Comparison of ENCODE assay signal across 17 cellular contexts in the genomic region with DNA sequence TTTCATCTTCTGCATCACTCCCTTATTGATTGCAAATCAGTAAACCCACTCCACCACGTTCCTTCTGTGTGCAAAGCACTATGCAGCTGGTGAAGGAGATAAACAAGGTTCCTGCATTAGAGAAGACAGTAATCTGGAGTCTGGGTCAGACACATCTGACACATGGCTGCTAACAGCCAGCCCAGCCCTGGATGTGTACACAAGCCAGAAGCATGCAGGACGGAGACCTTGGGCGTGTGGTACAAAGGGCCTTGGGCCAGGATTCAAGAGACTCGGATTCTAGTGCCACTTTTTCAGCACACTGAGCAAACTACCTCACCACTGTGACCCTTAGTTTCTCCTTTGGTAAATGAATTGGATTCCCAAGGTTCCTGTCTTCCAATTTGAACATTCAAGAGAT.
"Had no signal": no experiment of that assay in that cellular context is flagged by ENCODE, and none has a peak within 500 bp of the region (broad histone marks: within the 10 kb centered on the region; RNA-seq: fewer than 3 reads in every experiment).

No MANE protein-coding gene starts in this region.

- ATAC-seq: natural killer cell treated with Interleukin-12 subunit alpha and Interleukin-12 subunit beta and Interleukin-15 and Interleukin-18, amount 100 ng/mL, for 72 hours; stimulated activated naive B cell treated with anti-CD40 and anti-IgM and Interleukin-4, amounts not matched to agents 10 μg/mL and 1 μg/mL and 100 μg/mL, for 72 hours; T-helper 17 cell; WTC11 had no signal

- H3K27me3 Mint-ChIP-seq: activated CD4-positive, alpha-beta memory T cell treated with anti-CD3 and anti-CD28 coated beads for 36 hours; activated naive CD8-positive, alpha-beta T cell treated with anti-CD3 and anti-CD28 coated beads for 36 hours; natural killer cell treated with Interleukin-12 subunit alpha and Interleukin-12 subunit beta and Interleukin-15 and Interleukin-18, amount 100 ng/mL, for 72 hours; stimulated activated naive B cell treated with anti-CD40 and anti-IgM and Interleukin-4, amounts not matched to agents 10 μg/mL and 1 μg/mL and 100 μg/mL, for 72 hours; T-helper 17 cell had no signal

- H3K4me3 ChIP-seq: thyroid gland had no signal

- H3K27ac Mint-ChIP-seq: activated CD4-positive, alpha-beta memory T cell treated with anti-CD3 and anti-CD28 coated beads for 36 hours; activated naive CD8-positive, alpha-beta T cell treated with anti-CD3 and anti-CD28 coated beads for 36 hours; natural killer cell treated with Interleukin-12 subunit alpha and Interleukin-12 subunit beta and Interleukin-15 and Interleukin-18, amount 100 ng/mL, for 72 hours; stimulated activated naive B cell treated with anti-CD40 and anti-IgM and Interleukin-4, amounts not matched to agents 10 μg/mL and 1 μg/mL and 100 μg/mL, for 72 hours; T-helper 17 cell; WTC11 had no signal

- H3K4me3 Mint-ChIP-seq: activated CD4-positive, alpha-beta memory T cell treated with anti-CD3 and anti-CD28 coated beads for 36 hours; activated naive CD8-positive, alpha-beta T cell treated with anti-CD3 and anti-CD28 coated beads for 36 hours; natural killer cell treated with Interleukin-12 subunit alpha and Interleukin-12 subunit beta and Interleukin-15 and Interleukin-18, amount 100 ng/mL, for 72 hours; stimulated activated naive B cell treated with anti-CD40 and anti-IgM and Interleukin-4, amounts not matched to agents 10 μg/mL and 1 μg/mL and 100 μg/mL, for 72 hours; T-helper 17 cell; WTC11 had no signal

- H3K27me3 ChIP-seq: neutrophil, thyroid gland had no signal

- H3K79me2 ChIP-seq: parathyroid adenoma had no signal

- H3K9me3 Mint-ChIP-seq: activated CD4-positive, alpha-beta memory T cell treated with anti-CD3 and anti-CD28 coated beads for 36 hours; activated naive CD8-positive, alpha-beta T cell treated with anti-CD3 and anti-CD28 coated beads for 36 hours had no signal

- DNase-seq: activated CD4-positive, alpha-beta memory T cell treated with anti-CD3 and anti-CD28 coated beads for 36 hours; activated CD4-positive, alpha-beta T cell treated with anti-CD3 and anti-CD28 coated beads for 4 hours; activated naive CD8-positive, alpha-beta T cell treated with anti-CD3 and anti-CD28 coated beads for 36 hours; amygdala; central memory CD4-positive, alpha-beta T cell; kidney; mesendoderm; stimulated activated naive B cell treated with anti-CD40 and anti-IgM and Interleukin-4, amounts not matched to agents 10 μg/mL and 1 μg/mL and 100 μg/mL, for 72 hours; T-helper 17 cell had no signal

- H2AFZ ChIP-seq: parathyroid adenoma had no signal

- H3K36me3 ChIP-seq: neutrophil, thyroid gland had no signal

- H3K27ac ChIP-seq: neutrophil, parathyroid adenoma, thyroid gland had no signal

- FAIRE-seq: colon, frontal cortex, kidney, urothelium cell line had no signal

- H3K4me1 Mint-ChIP-seq: activated naive CD8-positive, alpha-beta T cell treated with anti-CD3 and anti-CD28 coated beads for 36 hours; stimulated activated naive B cell treated with anti-CD40 and anti-IgM and Interleukin-4, amounts not matched to agents 10 μg/mL and 1 μg/mL and 100 μg/mL, for 72 hours; T-helper 17 cell; WTC11 had no signal

- H3K9me3 ChIP-seq: neutrophil, thyroid gland had no signal

- H3K36me3 Mint-ChIP-seq: activated CD4-positive, alpha-beta memory T cell treated with anti-CD3 and anti-CD28 coated beads for 36 hours; activated naive CD8-positive, alpha-beta T cell treated with anti-CD3 and anti-CD28 coated beads for 36 hours; natural killer cell treated with Interleukin-12 subunit alpha and Interleukin-12 subunit beta and Interleukin-15 and Interleukin-18, amount 100 ng/mL, for 72 hours; stimulated activated naive B cell treated with anti-CD40 and anti-IgM and Interleukin-4, amounts not matched to agents 10 μg/mL and 1 μg/mL and 100 μg/mL, for 72 hours had no signal

- H3K9ac ChIP-seq: parathyroid adenoma had no signal

- H3K4me1 ChIP-seq: thyroid gland had no signal
